In genomic region chr7:140070546-140070945, GRCh38 we compare ENCODE assay signal across 2 cellular contexts.
TF ChIP-seq lines count a peak whose summit lies in the region.

No MANE protein-coding gene starts in this region.

TF ChIP-seq in HepG2, 621 proteins besides CTCF, POLR2A, EP300 and RAD21:
- TF ChIP-seq KLF13 (CRISPR knock-in tag; IDR thresholded peaks at IDR 0.05): no peak
- TF ChIP-seq MTA3 (CRISPR knock-in tag; IDR thresholded peaks at IDR 0.05): no peak
- peak; percentile 99 for TF ChIP-seq ZNF331 (CRISPR knock-in tag; IDR thresholded peaks at IDR 0.05)
- TF ChIP-seq ZNF234 (CRISPR knock-in tag; conservative IDR thresholded peaks at IDR 0.05): no peak

TF ChIP-seq in GM23338, 12 proteins besides CTCF, POLR2A, EP300 and RAD21:
- TF ChIP-seq ZNF331 (CRISPR knock-in tag; IDR thresholded peaks at IDR 0.05; ENCODE audit: low read depth): peak; percentile 60; the same call in 1 of the 2 replicates
- TF ChIP-seq EZH2phosphoT487 (IDR thresholded peaks at IDR 0.05; ENCODE audit: unreplicated experiment): no peak
